In genomic region chr13:113906566-113906965, GRCh38 we compare ENCODE assay signal across 17 cellular contexts. TPM values are rescaled to one million over a fixed set of nuclear protein-coding genes. Genes with fewer than 3 reads are reported as not detected.
DNase-seq lines count a peak whose midpoint lies in the region; ATAC-seq and TF ChIP-seq lines count a peak whose summit lies in the region.
"Had no signal": no experiment of that assay in that cellular context is flagged by ENCODE, and none has a peak within 500 bp of the region (broad histone marks: within the 10 kb centered on the region; RNA-seq: fewer than 3 reads in every experiment).

No MANE protein-coding gene starts in this region.

- peaks cover 6% of the 10 kb centered on the region; the same call in 1 of the 2 replicates for H3K4me1 ChIP-seq in BE2C
- peaks cover 0 to 2% of the 10 kb centered on the region in 2 donors for H3K4me1 ChIP-seq in left lung

- no peak for TF ChIP-seq CTCF in BE2C (IDR thresholded peaks at IDR 0.05; ENCODE audit: low read depth, low read length)
- TF ChIP-seq CTCF in left lung (IDR thresholded peaks at IDR 0.05), result no peak

- H3K4me3 ChIP-seq in BE2C (ENCODE audit: low read depth, low read length), result no peak overlapping the region
- no peak overlapping the region for H3K4me3 ChIP-seq in left lung

- intact Hi-C loops in left lung (cut with DNase I), result no loop called here

- DNase-seq in DMS79 (lab: John Stamatoyannopoulos, UW), result peak; percentile 54
- peak; percentile 81 for DNase-seq in NCI-H1092 (lab: John Stamatoyannopoulos, UW)
- DNase-seq in astrocyte of the hippocampus (ENCODE audit: low read depth, low spot score), result peak; percentile 67
- peak; percentile 12 for DNase-seq in occipital lobe (lab: John Stamatoyannopoulos, UW)
- no peak for DNase-seq in T-helper 2 cell
- DNase-seq in BE2C, result no peak
- no peak for DNase-seq in left lung
- DNase-seq: CD4-positive, alpha-beta T cell; effector CD8-positive, alpha-beta T cell; foreskin melanocyte; naive B cell; NCI-H1417; NK-92 treated with Interleukin-12 subunit alpha and Interleukin-12 subunit beta, amount 100 ng/mL, for 24 hours; retina; stimulated activated CD4-positive, alpha-beta T cell treated with anti-CD3 and anti-CD28 coated beads, Interleukin-4, amount 100 ng/mL, for 24 hours; stimulated activated naive B cell treated with anti-CD40 and anti-IgM and Interleukin-4, amounts not matched to agents 10 μg/mL and 1 μg/mL and 100 μg/mL, for 72 hours had no signal

- no peak overlapping the region for H3K27ac ChIP-seq in left lung

- H3K36me3 ChIP-seq in BE2C (no peaks in the 10 kb centered on the region), left lung (no peaks in the 10 kb centered on the region)

- H3K27me3 ChIP-seq in BE2C (peaks cover 38% of the 10 kb centered on the region), left lung (peaks cover 0 to 30% of the 10 kb centered on the region in 2 donors)

- H3K9me3 ChIP-seq in BE2C (no peaks in the 10 kb centered on the region), left lung (no peaks in the 10 kb centered on the region)

- ATAC-seq in HG03342 (IDR thresholded peaks at IDR 0.05; ENCODE audit: unreplicated experiment), result no peak
- no peak for ATAC-seq in left lung
- ATAC-seq: stimulated activated naive B cell treated with anti-CD40 and anti-IgM and Interleukin-4, amounts not matched to agents 10 μg/mL and 1 μg/mL and 100 μg/mL, for 72 hours had no signal

RNA-seq across cellular contexts. Expression of gene GAS6, which starts 42.7 kb away (rescaled TPM):
- total RNA-seq in occipital lobe (21.8 TPM), left lung (100 to 1,000 TPM in 1 of 2 donors, 10 to 100 TPM in 1; 79.9 to 169 TPM)
- polyA plus RNA-seq in BE2C (2012; ENCODE audit: insufficient read depth, insufficient read length, low read depth), result 9.9 TPM

Comparison
In these comparisons a context has a peak if more than half of its experiments do, and no peak if none do; other contexts are left out.
1. DNase-seq: peak in DMS79 (single experiment), NCI-H1092 (single experiment), astrocyte of the hippocampus (single experiment) and occipital lobe (single experiment); none in T-helper 2 cell (0 of 5), BE2C (single experiment) and left lung (0 of 2).